Comparison of ENCODE assay signal across 8 cellular contexts in the genomic region with DNA sequence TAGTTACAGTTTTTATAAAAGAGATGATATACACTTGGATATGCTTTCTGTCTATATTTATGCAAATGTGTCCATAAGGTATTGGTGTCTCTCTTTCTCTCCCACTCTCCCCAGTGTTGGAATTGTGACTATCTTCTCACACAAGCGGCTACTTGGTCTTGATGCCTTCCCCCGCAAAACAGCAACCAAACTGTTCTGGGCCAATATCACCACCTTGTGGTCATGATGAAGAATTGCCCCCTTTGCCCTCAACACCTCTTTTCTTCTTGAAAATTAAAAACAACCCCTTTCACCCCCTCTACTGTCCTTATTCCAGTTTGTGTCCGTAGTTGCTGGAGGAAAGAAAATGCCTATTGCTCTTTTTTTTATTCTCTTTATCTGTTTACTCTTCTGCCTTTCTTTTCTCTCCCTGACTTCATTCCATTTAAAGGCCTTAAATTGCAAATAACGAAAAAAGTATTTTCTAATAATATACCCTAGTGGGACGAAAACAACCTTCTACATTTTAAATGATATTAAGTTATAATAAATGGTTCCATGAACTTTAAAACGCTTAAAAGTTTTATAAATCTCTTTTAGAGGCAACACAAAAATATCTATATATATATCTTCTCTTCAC.
DNase-seq lines count a peak whose midpoint lies in the region; ATAC-seq and TF ChIP-seq lines count a peak whose summit lies in the region.

No MANE protein-coding gene starts in this region.

- H3K36me3 Mint-ChIP-seq in activated naive CD4-positive, alpha-beta T cell treated with anti-CD3 and anti-CD28 coated beads, Interleukin-2, amount 50 U/mL, for 72 hours = peaks cover 46 to 84% of the 10 kb centered on the region in 2 donors
- H3K36me3 Mint-ChIP-seq in memory B cell = peaks cover 42% of the 10 kb centered on the region

- no peak overlapping the region for H3K4me3 Mint-ChIP-seq in memory B cell

- DNase-seq in AG10803 (ENCODE audit: low read depth) = no peak
- DNase-seq in GM12864 (ENCODE audit: low read depth) = peak; percentile 64
- peak; percentile 35 for DNase-seq in NCI-H345 treated with DMSO at 0.1 percent for 48 hours (lab: John Stamatoyannopoulos, UW; ENCODE audit: unreplicated experiment)
- peak in 1 of 2 donors; percentile 57 for DNase-seq in activated naive CD4-positive, alpha-beta T cell treated with anti-CD3 and anti-CD28 coated beads, Interleukin-2, amount 50 U/mL, for 72 hours (ENCODE audit: low spot score in 2 of 2)
- DNase-seq in memory B cell (ENCODE audit: low spot score in 2 of 2) = peak; percentile 42 to 70
- no peak for DNase-seq in omental fat pad (ENCODE audit: low spot score)

- no peaks in the 10 kb centered on the region for H3K27me3 Mint-ChIP-seq in memory B cell

- peak overlapping the region; percentile 51 to 90 for H3K27ac Mint-ChIP-seq in activated naive CD4-positive, alpha-beta T cell treated with anti-CD3 and anti-CD28 coated beads, Interleukin-2, amount 50 U/mL, for 72 hours
- H3K27ac Mint-ChIP-seq in memory B cell = peak overlapping the region; percentile 72

- peaks cover 54% of the 10 kb centered on the region for H3K4me1 Mint-ChIP-seq in memory B cell

- peaks cover 0 to 4% of the 10 kb centered on the region in 2 donors for H3K9me3 Mint-ChIP-seq in activated naive CD4-positive, alpha-beta T cell treated with anti-CD3 and anti-CD28 coated beads, Interleukin-2, amount 50 U/mL, for 72 hours
- H3K9me3 Mint-ChIP-seq in memory B cell = peaks cover 5% of the 10 kb centered on the region

- H3K4me3 ChIP-seq in AG10803 (ENCODE audit: low read length) (no peak overlapping the region), GM12864 (ENCODE audit: low read depth, low read length) (no peak overlapping the region)

- ATAC-seq in activated naive CD4-positive, alpha-beta T cell treated with anti-CD3 and anti-CD28 coated beads, Interleukin-2, amount 50 U/mL, for 72 hours = no peak
- peak; percentile 64 for ATAC-seq in memory B cell (ENCODE audit: low read depth)
- ATAC-seq in omental fat pad (ENCODE audit: low FRiP score) = no peak
- no peak for ATAC-seq in GM18867 (IDR thresholded peaks at IDR 0.05; ENCODE audit: unreplicated experiment)
- no peak for ATAC-seq in GM21723 (IDR thresholded peaks at IDR 0.05; ENCODE audit: unreplicated experiment)

- TF ChIP-seq CTCF in AG10803 (conservative IDR thresholded peaks at IDR 0.05; ENCODE audit: low read length) = peak; percentile 25
- TF ChIP-seq CTCF in GM12864 (IDR thresholded peaks at IDR 0.05; ENCODE audit: low read depth, low read length, missing control alignments) = peak; percentile 82
- TF ChIP-seq CTCF in omental fat pad (IDR thresholded peaks at IDR 0.05) = no peak

Comparison
In these comparisons a context has a peak if more than half of its experiments do, and no peak if none do; other contexts are left out.
1. DNase-seq: peak in GM12864 (single experiment), NCI-H345 treated with DMSO at 0.1 percent for 48 hours (single experiment) and memory B cell (2 of 2); none in AG10803 (single experiment) and omental fat pad (single experiment).
2. CTCF ChIP-seq: peak in AG10803 (single experiment) and GM12864 (single experiment); none in omental fat pad (0 of 3).